ENCODE assay signal across 8 cellular contexts in the genomic region with DNA sequence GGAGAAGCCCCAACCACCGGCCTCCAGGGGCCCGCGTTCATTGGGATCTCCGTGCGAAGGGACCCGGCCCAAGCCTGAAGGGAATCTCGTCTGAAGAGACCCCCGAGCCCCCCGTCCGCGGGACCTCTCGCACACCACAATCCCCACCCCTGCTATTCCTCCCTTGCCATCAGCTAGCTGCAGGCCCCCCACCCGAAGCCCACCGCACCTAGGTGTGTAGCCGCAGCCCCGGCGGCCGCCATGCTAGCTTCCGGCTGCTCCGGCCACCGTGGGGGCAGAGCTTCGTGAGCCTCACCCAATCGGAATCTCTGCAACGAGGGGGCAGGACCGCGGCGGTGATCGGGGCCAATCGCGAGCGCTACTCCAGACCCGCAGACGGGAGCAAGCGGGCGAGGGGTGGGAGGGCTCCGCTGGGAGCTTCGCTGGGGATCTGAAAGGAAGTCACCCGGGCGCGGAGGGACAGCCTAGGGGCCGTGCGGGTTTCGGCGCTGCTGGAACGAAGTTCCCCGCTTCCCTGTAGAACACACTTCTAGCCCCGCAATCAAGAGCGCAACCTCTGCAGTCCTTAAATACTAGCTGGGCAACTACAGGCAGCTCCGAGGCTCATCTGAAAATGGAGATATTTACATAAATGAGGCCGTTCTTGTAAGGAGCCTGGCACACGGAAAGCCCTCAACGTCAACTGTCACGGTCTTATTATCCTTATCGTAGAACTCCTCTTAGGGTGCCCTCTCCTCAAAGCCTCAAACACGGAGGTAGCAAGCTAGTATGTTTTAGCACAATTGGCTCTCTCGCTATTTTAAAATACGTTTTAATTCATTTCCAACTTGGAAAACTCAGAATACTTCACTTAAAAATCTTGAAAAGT. TPM values are rescaled to one million over a fixed set of nuclear protein-coding genes. Genes with fewer than 3 reads are reported as not detected.
A peak's percentile ranks its signal among the peaks of the same experiment; 100 is the strongest.
DNase-seq lines count a peak whose midpoint lies in the region; ATAC-seq and TF ChIP-seq lines count a peak whose summit lies in the region.

A gene (minus strand): TSS at position 270 of the 868 bp plus-strand sequence. CDS start 28 bp downstream, at position 242.

- 1% methylated on average over 57 of the region's 57 CpGs for WGBS in sigmoid colon, 2 donors

- no peak for TF ChIP-seq EP300 in sigmoid colon (IDR thresholded peaks at IDR 0.05)

- peak within 1 kb of the TSS; percentile 72 to 85 (median 83) for H3K27ac ChIP-seq in sigmoid colon

- no peaks in the 10 kb centered on the region for H3K27me3 ChIP-seq in sigmoid colon

- TF ChIP-seq CTCF in brain (conservative IDR thresholded peaks at IDR 0.05) (no peak), sigmoid colon (IDR thresholded peaks at IDR 0.05) (no peak)

- peaks cover 0 to 12% (median 0%) of the 10 kb centered on the region in 4 donors for H3K36me3 ChIP-seq in sigmoid colon

- intact Hi-C loops in sigmoid colon (cut with DNase I), result loop anchor here (2.0 kb wide), 1 partner anchor 27 kb away; a partner anchor contains a TSS

- DNase-seq in NK-92 treated with Interleukin-12 subunit alpha and Interleukin-12 subunit beta, amount 100 ng/mL, for 24 hours (lab: John Stamatoyannopoulos, UW), result peak; percentile 94
- DNase-seq in NK-92 (lab: John Stamatoyannopoulos, UW; ENCODE audit: unreplicated experiment) (no peak), NCI-H2107 treated with DMSO at 0.1 percent for 48 hours (lab: John Stamatoyannopoulos, UW; ENCODE audit: unreplicated experiment) (peak; percentile 92), UCSD-AML1 (lab: John Stamatoyannopoulos, UW; ENCODE audit: unreplicated experiment) (peak; percentile 95), iPS DF 4.7 (ENCODE audit: extremely low read depth, low spot score) (peak; percentile 74), sigmoid colon (peak; percentile 97)

- peaks cover 3% of the 10 kb centered on the region for H3K27me3 Mint-ChIP-seq in brain

- no peaks in the 10 kb centered on the region for H3K9me3 Mint-ChIP-seq in brain

- H3K4me3 ChIP-seq in sigmoid colon, result peak within 1 kb of the TSS; percentile 94 to 98 (median 96)

- peak within 1 kb of the TSS; percentile 96 to 100 (median 99) for H3K4me3 Mint-ChIP-seq in brain

- peaks cover 71% of the 10 kb centered on the region for H3K4me1 Mint-ChIP-seq in brain

- no peaks in the 10 kb centered on the region for H3K9me3 ChIP-seq in sigmoid colon

- H3K27ac Mint-ChIP-seq in brain, result peak within 1 kb of the TSS; percentile 88 to 96 (median 92)

- peaks cover 0 to 24% (median 20%) of the 10 kb centered on the region in 4 donors for H3K4me1 ChIP-seq in sigmoid colon

- peak; percentile 69 to 81 for TF ChIP-seq POLR2A in sigmoid colon (IDR thresholded peaks at IDR 0.05)

- H3K36me3 Mint-ChIP-seq in brain, result peaks cover 37% of the 10 kb centered on the region

- peak; percentile 75 for ATAC-seq in HG03064 (IDR thresholded peaks at IDR 0.05; ENCODE audit: low read depth, unreplicated experiment)

RNA-seq across cellular contexts. Expression of the gene that starts here (rescaled TPM):
- 76.9 TPM for polyA plus RNA-seq in brain (ENCODE audit: insufficient read depth, low read depth, low replicate concordance)
- 10 to 100 TPM; 17.2 to 42.5 (median 36.7) TPM for total RNA-seq in sigmoid colon
- polyA plus RNA-seq in sigmoid colon, result 10 to 100 TPM; 19.2 to 66.3 (median 27.0) TPM
